In the genomic region with DNA sequence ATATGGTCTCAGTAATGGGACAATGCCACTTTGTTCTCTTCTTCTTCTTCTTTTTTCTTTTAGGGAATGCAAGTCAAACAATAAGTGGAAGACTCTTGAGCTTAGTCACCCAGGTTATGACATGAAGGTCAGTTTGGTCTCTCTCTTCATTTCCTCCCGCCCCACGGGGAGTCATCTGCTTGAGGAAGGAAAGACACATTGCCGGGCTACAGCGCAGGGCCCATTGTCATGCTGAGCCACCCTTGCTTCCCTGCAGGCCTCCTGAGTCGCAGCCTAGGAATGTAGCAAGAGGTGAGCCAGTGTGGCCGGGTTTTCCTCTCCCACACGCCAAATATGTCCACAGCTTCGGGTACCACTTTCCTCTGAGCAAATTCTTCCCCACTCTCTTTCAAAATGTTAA, we compare ENCODE assay signal across 8 cellular contexts. TPM values are rescaled to one million over a fixed set of nuclear protein-coding genes. Genes with fewer than 3 reads are reported as not detected.
DNase-seq lines count a peak whose midpoint lies in the region; ATAC-seq and TF ChIP-seq lines count a peak whose summit lies in the region.

No MANE protein-coding gene starts in this region.

- H3K4me1 ChIP-seq in heart right ventricle (peaks cover 0 to 27% (median 0%) of the 10 kb centered on the region in 9 donors), thoracic aorta (ENCODE audit: control insufficient read depth in 1 of 2, low read depth in 2 of 2) (peaks cover 4 to 6% of the 10 kb centered on the region in 2 donors)

- H3K4me1 Mint-ChIP-seq in activated naive CD4-positive, alpha-beta T cell treated with anti-CD3 and anti-CD28 coated beads, Interleukin-2, amount 50 U/mL, for 24 hours, result peaks cover 55% of the 10 kb centered on the region

- H3K27ac Mint-ChIP-seq in activated naive CD4-positive, alpha-beta T cell treated with anti-CD3 and anti-CD28 coated beads, Interleukin-2, amount 50 U/mL, for 24 hours, result no peak overlapping the region

- H3K36me3 ChIP-seq in heart right ventricle, result no peaks in the 10 kb centered on the region
- no peaks in the 10 kb centered on the region for H3K36me3 ChIP-seq in thoracic aorta

- H3K4me3 ChIP-seq in heart right ventricle (no peak overlapping the region), thoracic aorta (no peak overlapping the region)

- H3K9me3 ChIP-seq in heart right ventricle (no peaks in the 10 kb centered on the region), thoracic aorta (no peaks in the 10 kb centered on the region)

- ATAC-seq in heart right ventricle, result peak in 6 of 8 donors; percentile 41 to 83 (median 59)
- ATAC-seq in thoracic aorta (ENCODE audit: insufficient number of reproducible peaks, low FRiP score, low read depth), result no peak
- ATAC-seq in HG03280 (IDR thresholded peaks at IDR 0.05; ENCODE audit: unreplicated experiment), result no peak
- ATAC-seq in HG03442 (IDR thresholded peaks at IDR 0.05; ENCODE audit: unreplicated experiment), result no peak
- ATAC-seq in GM21423 (IDR thresholded peaks at IDR 0.05; ENCODE audit: unreplicated experiment), result no peak

- peak overlapping the region in 1 of 10 donors; percentile 57 for H3K27ac ChIP-seq in heart right ventricle
- H3K27ac ChIP-seq in thoracic aorta, result no peak overlapping the region

- no peaks in the 10 kb centered on the region for H3K27me3 Mint-ChIP-seq in activated naive CD4-positive, alpha-beta T cell treated with anti-CD3 and anti-CD28 coated beads, Interleukin-2, amount 50 U/mL, for 24 hours

- H3K4me3 Mint-ChIP-seq in activated naive CD4-positive, alpha-beta T cell treated with anti-CD3 and anti-CD28 coated beads, Interleukin-2, amount 50 U/mL, for 24 hours, result peak overlapping the region; percentile 15

- no peaks in the 10 kb centered on the region for H3K36me3 Mint-ChIP-seq in activated naive CD4-positive, alpha-beta T cell treated with anti-CD3 and anti-CD28 coated beads, Interleukin-2, amount 50 U/mL, for 24 hours

- no peaks in the 10 kb centered on the region for H3K9me3 Mint-ChIP-seq in activated naive CD4-positive, alpha-beta T cell treated with anti-CD3 and anti-CD28 coated beads, Interleukin-2, amount 50 U/mL, for 24 hours

- DNase-seq in activated naive CD4-positive, alpha-beta T cell (lab: John Stamatoyannopoulos, UW), result no peak
- DNase-seq in SW480 (ENCODE audit: low spot score) (peak; percentile 34), heart right ventricle (peak; percentile 8 to 13), thoracic aorta (ENCODE audit: low spot score) (peak; percentile 12)

- TF ChIP-seq CTCF in heart right ventricle (IDR thresholded peaks at IDR 0.05) (no peak), thoracic aorta (IDR thresholded peaks at IDR 0.05) (no peak)

- WGBS in heart right ventricle, 2 donors, result 50 to 64% methylated on average over 8 of the region's 8 CpGs

- H3K27me3 ChIP-seq in heart right ventricle (no peaks in the 10 kb centered on the region), thoracic aorta (replicated peaks; ENCODE audit: insufficient read depth) (no peaks in the 10 kb centered on the region)

- intact Hi-C loops in heart right ventricle (cut with DNase I), result no loop called here

RNA-seq across cellular contexts. Expression of gene RAP2B, which starts 47.6 kb away (rescaled TPM):
- total RNA-seq in heart right ventricle, result 10 to 100 TPM in 1 of 10 donors, 1 to 10 TPM in 9; 2.4 to 11.1 (median 3.6) TPM
- 1 to 10 TPM; 1.1 to 1.3 TPM for polyA plus RNA-seq in heart right ventricle
- 10 to 100 TPM; 12.9 to 18.1 TPM for total RNA-seq in thoracic aorta

Comparison
In these comparisons a context has a peak if more than half of its experiments do, and no peak if none do; other contexts are left out.
1. DNase-seq: peak in SW480 (single experiment), heart right ventricle (2 of 2) and thoracic aorta (single experiment); none in activated naive CD4-positive, alpha-beta T cell (0 of 4).
2. ATAC-seq: peak in heart right ventricle (6 of 8); none in thoracic aorta (single experiment), HG03280 (single experiment), HG03442 (single experiment) and GM21423 (single experiment).